ENCODE assay signal across 8 cellular contexts in the genomic region with DNA sequence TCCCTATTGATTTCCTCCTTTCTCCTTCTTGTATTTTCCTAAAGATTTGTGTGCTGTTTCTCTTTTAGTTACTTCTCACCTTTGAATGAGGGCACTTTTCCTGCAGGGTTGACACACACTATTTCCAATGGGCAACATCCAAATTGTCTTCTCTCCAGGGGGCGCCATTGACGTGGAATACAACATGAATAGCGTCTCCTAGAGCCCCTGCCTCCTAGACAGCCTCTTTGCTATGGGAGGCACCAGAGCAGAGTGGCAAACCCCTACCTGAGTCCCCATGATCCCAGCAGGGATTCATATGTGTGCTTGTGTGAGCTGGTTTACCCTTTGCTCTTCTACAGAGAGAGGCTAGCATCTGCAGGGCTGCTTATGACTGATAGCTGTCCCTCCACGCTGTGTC.
DNase-seq lines count a peak whose midpoint lies in the region; ATAC-seq and TF ChIP-seq lines count a peak whose summit lies in the region.

No MANE protein-coding gene starts in this region.

- H3K4me3 ChIP-seq in endodermal cell (ENCODE audit: low read length) (no peak overlapping the region), mucosa of descending colon (no peak overlapping the region)

- H3K9me3 ChIP-seq in endodermal cell (ENCODE audit: control insufficient read depth, low read length) (peaks cover 10% of the 10 kb centered on the region), mucosa of descending colon (no peaks in the 10 kb centered on the region)

- no peaks in the 10 kb centered on the region for H3K4me1 ChIP-seq in endodermal cell (ENCODE audit: control insufficient read depth, insufficient read depth, low read length)
- no peaks in the 10 kb centered on the region for H3K4me1 ChIP-seq in mucosa of descending colon (ENCODE audit: low read depth)

- peaks cover 10% of the 10 kb centered on the region for H3K27me3 ChIP-seq in endodermal cell (ENCODE audit: control insufficient read depth, insufficient read depth, low read length, poor library complexity, severe bottlenecking)

- intact Hi-C loops in mucosa of descending colon (cut with DNase I, micrococcal nuclease): loop anchor here in 1 of 2 donors (5.0 kb wide), 1 partner anchor 406 kb away; no protein-coding TSS in a partner anchor

- POLR2A ChIA-PET in activated CD4-positive, alpha-beta memory T cell treated with anti-CD3 and anti-CD28 coated beads, Interleukin-2, amount 10 ng/mL, durations not matched to agents 7 days and 5 days (lab: Charles Lee): no interaction called here

- ATAC-seq in mucosa of descending colon (peak; percentile 67), HG03045 (IDR thresholded peaks at IDR 0.05; ENCODE audit: unreplicated experiment) (no peak)

- H3K4me1 Mint-ChIP-seq in activated CD4-positive, alpha-beta memory T cell treated with anti-CD3 and anti-CD28 coated beads, Interleukin-2, amount 10 ng/mL, durations not matched to agents 7 days and 5 days: no peaks in the 10 kb centered on the region
- peaks cover 6% of the 10 kb centered on the region for H3K4me1 Mint-ChIP-seq in endodermal cell

- no peaks in the 10 kb centered on the region for H3K9me3 Mint-ChIP-seq in activated CD4-positive, alpha-beta memory T cell treated with anti-CD3 and anti-CD28 coated beads, Interleukin-2, amount 10 ng/mL, durations not matched to agents 7 days and 5 days
- peaks cover 5% of the 10 kb centered on the region for H3K9me3 Mint-ChIP-seq in endodermal cell

- DNase-seq in NCI-H2081 (lab: John Stamatoyannopoulos, UW) (peak; percentile 60 to 72), NCI-H2081 treated with DMSO at 0.1 percent for 48 hours (lab: John Stamatoyannopoulos, UW) (no peak), NCI-H510A treated with DMSO at 0.1 percent for 48 hours (lab: John Stamatoyannopoulos, UW) (peak; percentile 13), endodermal cell (peak; percentile 90), mucosa of descending colon (peak in 2 of 3 donors; percentile 43 to 91)
- peak; percentile 53 for DNase-seq in activated CD4-positive, alpha-beta memory T cell treated with anti-CD3 and anti-CD28 coated beads, Interleukin-2, amount 10 ng/mL, durations not matched to agents 7 days and 5 days
- peak; percentile 17 to 25 for DNase-seq in stimulated activated CD8-positive, alpha-beta memory T cell treated with anti-CD3 and anti-CD28 coated beads, Interleukin-7, amount 100 ng/mL, for 4 hours (ENCODE audit: low read depth in 2 of 2)

- H3K4me3 Mint-ChIP-seq in activated CD4-positive, alpha-beta memory T cell treated with anti-CD3 and anti-CD28 coated beads, Interleukin-2, amount 10 ng/mL, durations not matched to agents 7 days and 5 days: no peak overlapping the region
- no peak overlapping the region for H3K4me3 Mint-ChIP-seq in endodermal cell

- WGBS in endodermal cell (ENCODE audit: insufficient coverage in 1 of 2, insufficient read length in 1 of 2), 2 experiments: 28 to 30% methylated on average over 3 to 4 of the region's 4 CpGs

- no peak overlapping the region for H3K27ac ChIP-seq in endodermal cell (ENCODE audit: low read depth, low read length)

- H3K9ac ChIP-seq in endodermal cell (ENCODE audit: extremely low read depth, low read length, poor library complexity, severe bottlenecking): no peak overlapping the region

- CTCF ChIA-PET in activated CD4-positive, alpha-beta memory T cell treated with anti-CD3 and anti-CD28 coated beads, Interleukin-2, amount 10 ng/mL, durations not matched to agents 7 days and 5 days (lab: Charles Lee): interaction anchor here (0.6 to 3.7 kb wide), 9 partner anchors 11 to 728 kb away, joined by 3 to 26 read pairs (median 4); partner anchors contain the start of genes CENPO and PTRHD1

- no peak overlapping the region for H3K27ac Mint-ChIP-seq in activated CD4-positive, alpha-beta memory T cell treated with anti-CD3 and anti-CD28 coated beads, Interleukin-2, amount 10 ng/mL, durations not matched to agents 7 days and 5 days
- no peak overlapping the region for H3K27ac Mint-ChIP-seq in endodermal cell

- H3K36me3 Mint-ChIP-seq in activated CD4-positive, alpha-beta memory T cell treated with anti-CD3 and anti-CD28 coated beads, Interleukin-2, amount 10 ng/mL, durations not matched to agents 7 days and 5 days (ENCODE audit: low read depth): no peaks in the 10 kb centered on the region
- no peaks in the 10 kb centered on the region for H3K36me3 Mint-ChIP-seq in endodermal cell (ENCODE audit: low read depth)

- peak; percentile 77 for TF ChIP-seq CTCF in endodermal cell (conservative IDR thresholded peaks at IDR 0.05)
- TF ChIP-seq CTCF in mucosa of descending colon (IDR thresholded peaks at IDR 0.05): no peak

- no peaks in the 10 kb centered on the region for H3K36me3 ChIP-seq in endodermal cell (ENCODE audit: control insufficient read depth, insufficient read depth, low read length)
- no peaks in the 10 kb centered on the region for H3K36me3 ChIP-seq in mucosa of descending colon (ENCODE audit: low read depth)

- H3K27me3 Mint-ChIP-seq in activated CD4-positive, alpha-beta memory T cell treated with anti-CD3 and anti-CD28 coated beads, Interleukin-2, amount 10 ng/mL, durations not matched to agents 7 days and 5 days: peaks cover 2% of the 10 kb centered on the region
- peaks cover 14% of the 10 kb centered on the region for H3K27me3 Mint-ChIP-seq in endodermal cell (ENCODE audit: insufficient read depth)
